ENCODE assay signal across 1 cellular context in the genomic region with DNA sequence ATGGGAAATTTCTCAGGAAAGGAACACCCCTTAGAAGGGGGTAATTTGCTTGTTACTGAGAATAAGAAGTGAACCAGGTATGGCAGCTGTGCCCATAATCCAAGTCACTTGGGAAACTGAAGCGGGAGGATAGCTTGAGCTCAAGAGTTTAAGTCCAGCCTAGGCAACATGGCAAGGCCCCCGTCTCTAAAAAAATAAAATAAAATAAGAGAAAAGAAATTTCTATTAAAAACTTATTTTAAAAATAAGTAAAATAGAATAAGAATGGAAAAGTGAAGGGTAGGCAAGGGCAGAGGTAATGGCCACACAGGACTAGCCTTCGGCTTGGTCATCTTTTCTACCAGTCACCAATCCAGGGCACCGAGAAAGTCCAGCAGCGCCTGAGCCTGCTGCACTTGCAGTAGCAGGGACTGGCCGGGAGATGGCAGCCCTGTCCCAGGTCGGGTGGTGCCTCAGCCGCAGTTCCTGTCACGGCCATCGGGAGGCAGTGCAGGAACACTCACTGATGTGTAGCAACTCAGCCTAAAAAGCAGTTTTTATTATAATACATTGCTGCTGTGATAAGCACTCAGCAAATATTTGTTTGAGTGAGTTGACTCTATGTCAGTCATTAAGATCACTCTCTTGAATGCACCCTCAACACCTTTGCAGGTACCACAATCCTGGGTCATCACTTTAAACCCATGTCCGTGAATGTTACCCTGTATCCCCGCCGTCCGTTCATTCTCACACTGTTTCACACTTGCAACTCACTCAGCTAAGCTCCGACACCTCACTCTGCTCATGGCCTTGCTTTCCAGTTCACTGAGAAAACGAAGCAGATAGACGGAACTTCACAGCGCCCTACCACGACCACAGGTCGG.
TF ChIP-seq lines count a peak whose summit lies in the region.

No MANE protein-coding gene starts in this region.

TF ChIP-seq in HepG2, 621 proteins besides CTCF, POLR2A, EP300 and RAD21 (continued from another document and continues in another):
- TF ChIP-seq, protein P1, sequence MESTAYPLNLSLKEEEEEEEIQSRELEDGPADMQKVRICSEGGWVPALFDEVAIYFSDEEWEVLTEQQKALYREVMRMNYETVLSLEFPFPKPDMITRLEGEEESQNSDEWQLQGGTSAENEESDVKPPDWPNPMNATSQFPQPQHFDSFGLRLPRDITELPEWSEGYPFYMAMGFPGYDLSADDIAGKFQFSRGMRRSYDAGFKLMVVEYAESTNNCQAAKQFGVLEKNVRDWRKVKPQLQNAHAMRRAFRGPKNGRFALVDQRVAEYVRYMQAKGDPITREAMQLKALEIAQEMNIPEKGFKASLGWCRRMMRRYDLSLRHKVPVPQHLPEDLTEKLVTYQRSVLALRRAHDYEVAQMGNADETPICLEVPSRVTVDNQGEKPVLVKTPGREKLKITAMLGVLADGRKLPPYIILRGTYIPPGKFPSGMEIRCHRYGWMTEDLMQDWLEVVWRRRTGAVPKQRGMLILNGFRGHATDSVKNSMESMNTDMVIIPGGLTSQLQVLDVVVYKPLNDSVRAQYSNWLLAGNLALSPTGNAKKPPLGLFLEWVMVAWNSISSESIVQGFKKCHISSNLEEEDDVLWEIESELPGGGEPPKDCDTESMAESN (CRISPR knock-in tag; conservative IDR thresholded peaks at IDR 0.05): peak; percentile 89
- no peak for TF ChIP-seq SIN3A (IDR thresholded peaks at IDR 0.05; ENCODE audit: borderline replicate concordance, low read depth, low read length)
- peak; percentile 78; the same call in 1 of the 2 replicates for TF ChIP-seq ZBTB46 (CRISPR knock-in tag; IDR thresholded peaks at IDR 0.05; ENCODE audit: borderline replicate concordance)
- TF ChIP-seq SRSF9 (IDR thresholded peaks at IDR 0.05; ENCODE audit: borderline replicate concordance, insufficient read depth, low read depth, low read length, poor library complexity, severe bottlenecking): no peak
- no peak for TF ChIP-seq PAF1 (CRISPR knock-in tag; IDR thresholded peaks at IDR 0.05)
- TF ChIP-seq ZBTB42 (CRISPR knock-in tag; IDR thresholded peaks at IDR 0.05): no peak
- no peak for TF ChIP-seq ZNF570 (CRISPR knock-in tag; IDR thresholded peaks at IDR 0.05; ENCODE audit: borderline replicate concordance)
- peak; percentile 22 for TF ChIP-seq SKI (IDR thresholded peaks at IDR 0.05; ENCODE audit: partially characterized antibody)
- TF ChIP-seq PHF8 (CRISPR knock-in tag; IDR thresholded peaks at IDR 0.05): no peak
- 0 out of 2 replicates have a peak, but pooled peaks have one; percentile 23 for TF ChIP-seq ZNF609 (CRISPR knock-in tag; IDR thresholded peaks at IDR 0.05; ENCODE audit: borderline replicate concordance)
- TF ChIP-seq PCBP1 (IDR thresholded peaks at IDR 0.05; ENCODE audit: borderline replicate concordance, low read depth, low read length): no peak
- TF ChIP-seq, protein P2, sequence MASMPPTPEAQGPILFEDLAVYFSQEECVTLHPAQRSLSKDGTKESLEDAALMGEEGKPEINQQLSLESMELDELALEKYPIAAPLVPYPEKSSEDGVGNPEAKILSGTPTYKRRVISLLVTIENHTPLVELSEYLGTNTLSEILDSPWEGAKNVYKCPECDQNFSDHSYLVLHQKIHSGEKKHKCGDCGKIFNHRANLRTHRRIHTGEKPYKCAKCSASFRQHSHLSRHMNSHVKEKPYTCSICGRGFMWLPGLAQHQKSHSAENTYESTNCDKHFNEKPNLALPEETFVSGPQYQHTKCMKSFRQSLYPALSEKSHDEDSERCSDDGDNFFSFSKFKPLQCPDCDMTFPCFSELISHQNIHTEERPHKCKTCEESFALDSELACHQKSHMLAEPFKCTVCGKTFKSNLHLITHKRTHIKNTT (CRISPR knock-in tag; IDR thresholded peaks at IDR 0.05): no peak
- no peak for TF ChIP-seq ARNTL (CRISPR knock-in tag; IDR thresholded peaks at IDR 0.05)
- TF ChIP-seq ZNF841 (CRISPR knock-in tag; IDR thresholded peaks at IDR 0.05; ENCODE audit: borderline replicate concordance): no peak
- peak; percentile 35 for TF ChIP-seq ZKSCAN1 (IDR thresholded peaks at IDR 0.05; ENCODE audit: low read length)
- TF ChIP-seq TCF12 (IDR thresholded peaks at IDR 0.05): no peak
- no peak for TF ChIP-seq TCF12 (CRISPR knock-in tag; IDR thresholded peaks at IDR 0.05)
- peak; percentile 92; the same call in 1 of the 2 replicates for TF ChIP-seq ZNF619 (CRISPR knock-in tag; IDR thresholded peaks at IDR 0.05)
- no peak for TF ChIP-seq KDM5A (IDR thresholded peaks at IDR 0.05; ENCODE audit: borderline replicate concordance, low read length)
- peak; percentile 88; the same call in 1 of the 2 replicates for TF ChIP-seq FUBP1 (CRISPR knock-in tag; IDR thresholded peaks at IDR 0.05; ENCODE audit: borderline replicate concordance)
- TF ChIP-seq NFYC (CRISPR knock-in tag; IDR thresholded peaks at IDR 0.05): no peak
- TF ChIP-seq CEBPB (IDR thresholded peaks at IDR 0.05; ENCODE audit: borderline replicate concordance, low read depth, low read length): no peak
- no peak for TF ChIP-seq ZNF577 (CRISPR knock-in tag; IDR thresholded peaks at IDR 0.05; ENCODE audit: borderline replicate concordance, low read depth)
- TF ChIP-seq ZNF800 (CRISPR knock-in tag; IDR thresholded peaks at IDR 0.05): no peak
- no peak for TF ChIP-seq ZNF496 (CRISPR knock-in tag; IDR thresholded peaks at IDR 0.05; ENCODE audit: insufficient replicate concordance)
- no peak for TF ChIP-seq MED8 (CRISPR knock-in tag; IDR thresholded peaks at IDR 0.05; ENCODE audit: insufficient replicate concordance)
- 0 out of 2 replicates have a peak, but pooled peaks have one; percentile 18 for TF ChIP-seq TGIF2 (CRISPR knock-in tag; IDR thresholded peaks at IDR 0.05)
- no peak for TF ChIP-seq ZNF530 (CRISPR knock-in tag; IDR thresholded peaks at IDR 0.05; ENCODE audit: low read depth)
- TF ChIP-seq, protein P3, sequence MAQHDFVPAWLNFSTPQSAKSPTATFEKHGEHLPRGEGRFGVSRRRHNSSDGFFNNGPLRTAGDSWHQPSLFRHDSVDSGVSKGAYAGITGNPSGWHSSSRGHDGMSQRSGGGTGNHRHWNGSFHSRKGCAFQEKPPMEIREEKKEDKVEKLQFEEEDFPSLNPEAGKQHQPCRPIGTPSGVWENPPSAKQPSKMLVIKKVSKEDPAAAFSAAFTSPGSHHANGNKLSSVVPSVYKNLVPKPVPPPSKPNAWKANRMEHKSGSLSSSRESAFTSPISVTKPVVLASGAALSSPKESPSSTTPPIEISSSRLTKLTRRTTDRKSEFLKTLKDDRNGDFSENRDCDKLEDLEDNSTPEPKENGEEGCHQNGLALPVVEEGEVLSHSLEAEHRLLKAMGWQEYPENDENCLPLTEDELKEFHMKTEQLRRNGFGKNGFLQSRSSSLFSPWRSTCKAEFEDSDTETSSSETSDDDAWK (CRISPR knock-in tag; IDR thresholded peaks at IDR 0.05): no peak
- TF ChIP-seq KAT8 (CRISPR knock-in tag; IDR thresholded peaks at IDR 0.05): peak; percentile 71; the same call in 1 of the 2 replicates
- TF ChIP-seq CBX1 (IDR thresholded peaks at IDR 0.05; ENCODE audit: low read depth): no peak
- TF ChIP-seq MXD4 (CRISPR knock-in tag; IDR thresholded peaks at IDR 0.05): peak; percentile 79
- TF ChIP-seq, protein P4, sequence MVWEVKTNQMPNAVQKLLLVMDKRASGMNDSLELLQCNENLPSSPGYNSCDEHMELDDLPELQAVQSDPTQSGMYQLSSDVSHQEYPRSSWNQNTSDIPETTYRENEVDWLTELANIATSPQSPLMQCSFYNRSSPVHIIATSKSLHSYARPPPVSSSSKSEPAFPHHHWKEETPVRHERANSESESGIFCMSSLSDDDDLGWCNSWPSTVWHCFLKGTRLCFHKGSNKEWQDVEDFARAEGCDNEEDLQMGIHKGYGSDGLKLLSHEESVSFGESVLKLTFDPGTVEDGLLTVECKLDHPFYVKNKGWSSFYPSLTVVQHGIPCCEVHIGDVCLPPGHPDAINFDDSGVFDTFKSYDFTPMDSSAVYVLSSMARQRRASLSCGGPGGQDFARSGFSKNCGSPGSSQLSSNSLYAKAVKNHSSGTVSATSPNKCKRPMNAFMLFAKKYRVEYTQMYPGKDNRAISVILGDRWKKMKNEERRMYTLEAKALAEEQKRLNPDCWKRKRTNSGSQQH (CRISPR knock-in tag; IDR thresholded peaks at IDR 0.05; ENCODE audit: low read depth): no peak
- TF ChIP-seq HOXA9 (CRISPR knock-in tag; IDR thresholded peaks at IDR 0.05; ENCODE audit: borderline replicate concordance): no peak
- 0 out of 2 replicates have a peak, but pooled peaks have one; percentile 53 for TF ChIP-seq HOXA5 (CRISPR knock-in tag; IDR thresholded peaks at IDR 0.05)
- TF ChIP-seq ZNF749 (CRISPR knock-in tag; IDR thresholded peaks at IDR 0.05; ENCODE audit: borderline replicate concordance): no peak
- TF ChIP-seq ZNF20 (CRISPR knock-in tag; IDR thresholded peaks at IDR 0.05): no peak
- TF ChIP-seq, protein P5, sequence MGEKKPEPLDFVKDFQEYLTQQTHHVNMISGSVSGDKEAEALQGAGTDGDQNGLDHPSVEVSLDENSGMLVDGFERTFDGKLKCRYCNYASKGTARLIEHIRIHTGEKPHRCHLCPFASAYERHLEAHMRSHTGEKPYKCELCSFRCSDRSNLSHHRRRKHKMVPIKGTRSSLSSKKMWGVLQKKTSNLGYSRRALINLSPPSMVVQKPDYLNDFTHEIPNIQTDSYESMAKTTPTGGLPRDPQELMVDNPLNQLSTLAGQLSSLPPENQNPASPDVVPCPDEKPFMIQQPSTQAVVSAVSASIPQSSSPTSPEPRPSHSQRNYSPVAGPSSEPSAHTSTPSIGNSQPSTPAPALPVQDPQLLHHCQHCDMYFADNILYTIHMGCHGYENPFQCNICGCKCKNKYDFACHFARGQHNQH (CRISPR knock-in tag; IDR thresholded peaks at IDR 0.05): peak; percentile 80; the same call in 1 of the 2 replicates
- TF ChIP-seq TAF15 (IDR thresholded peaks at IDR 0.05; ENCODE audit: low read depth, low read length, poor library complexity, severe bottlenecking): no peak
- TF ChIP-seq REXO4 (CRISPR knock-in tag; IDR thresholded peaks at IDR 0.05; ENCODE audit: borderline replicate concordance): no peak
- no peak; a peak in 1 of 4 replicates for TF ChIP-seq MAFK (conservative IDR thresholded peaks at IDR 0.05 in 1 of 2, IDR thresholded peaks at IDR 0.05 in 1 of 2; ENCODE audit: low read length in 2 of 2)
